In genomic region chr15:80609111-80609510, GRCh38 we compare ENCODE assay signal across 15 cellular contexts.
A peak's percentile ranks its signal among the peaks of the same experiment; 100 is the strongest.
DNase-seq lines count a peak whose midpoint lies in the region; ATAC-seq and TF ChIP-seq lines count a peak whose summit lies in the region.
"Had no signal": no experiment of that assay in that cellular context is flagged by ENCODE, and none has a peak within 500 bp of the region (broad histone marks: within the 10 kb centered on the region; RNA-seq: fewer than 3 reads in every experiment).

No MANE protein-coding gene starts in this region.

- ATAC-seq in activated CD8-positive, alpha-beta memory T cell treated with anti-CD3 and anti-CD28 coated beads, Interleukin-2, amount 10 ng/mL, durations not matched to agents 7 days and 5 days, result no peak
- ATAC-seq: A549, HCT116 had no signal

- no peaks in the 10 kb centered on the region for H3K9me3 Mint-ChIP-seq in activated CD8-positive, alpha-beta memory T cell treated with anti-CD3 and anti-CD28 coated beads, Interleukin-2, amount 10 ng/mL, durations not matched to agents 7 days and 5 days (ENCODE audit: low read depth)
- H3K9me3 Mint-ChIP-seq: CD14-positive monocyte had no signal

- H3K4me3 ChIP-seq in fibroblast of pulmonary artery (replicated peaks; ENCODE audit: low read depth, low read length), result no peak overlapping the region
- H3K4me3 ChIP-seq: A549 had no signal

- TF ChIP-seq CTCF in VCaP (conservative IDR thresholded peaks at IDR 0.05) (no peak), fibroblast of pulmonary artery (IDR thresholded peaks at IDR 0.05; ENCODE audit: low read length, missing control alignments) (no peak)

- H3K27ac ChIP-seq in VCaP, result peak overlapping the region; percentile 67
- H3K27ac ChIP-seq: A549 had no signal

- no peak overlapping the region for H3K4me3 Mint-ChIP-seq in activated CD8-positive, alpha-beta memory T cell treated with anti-CD3 and anti-CD28 coated beads, Interleukin-2, amount 10 ng/mL, durations not matched to agents 7 days and 5 days

- no peak overlapping the region for H3K27ac Mint-ChIP-seq in activated CD8-positive, alpha-beta memory T cell treated with anti-CD3 and anti-CD28 coated beads, Interleukin-2, amount 10 ng/mL, durations not matched to agents 7 days and 5 days
- H3K27ac Mint-ChIP-seq: CD14-positive monocyte had no signal

- peaks cover 19% of the 10 kb centered on the region for H3K27me3 Mint-ChIP-seq in activated CD8-positive, alpha-beta memory T cell treated with anti-CD3 and anti-CD28 coated beads, Interleukin-2, amount 10 ng/mL, durations not matched to agents 7 days and 5 days

- H3K36me3 Mint-ChIP-seq in activated CD8-positive, alpha-beta memory T cell treated with anti-CD3 and anti-CD28 coated beads, Interleukin-2, amount 10 ng/mL, durations not matched to agents 7 days and 5 days, result no peaks in the 10 kb centered on the region
- H3K36me3 Mint-ChIP-seq: CD14-positive monocyte had no signal

- no peaks in the 10 kb centered on the region for H3K4me1 Mint-ChIP-seq in activated CD8-positive, alpha-beta memory T cell treated with anti-CD3 and anti-CD28 coated beads, Interleukin-2, amount 10 ng/mL, durations not matched to agents 7 days and 5 days
- H3K4me1 Mint-ChIP-seq: CD14-positive monocyte had no signal

- CTCF ChIA-PET in activated CD8-positive, alpha-beta memory T cell treated with anti-CD3 and anti-CD28 coated beads, Interleukin-2, amount 10 ng/mL, durations not matched to agents 7 days and 5 days (lab: Charles Lee), result no interaction called here

- DNase-seq in activated CD8-positive, alpha-beta memory T cell treated with anti-CD3 and anti-CD28 coated beads, Interleukin-2, amount 10 ng/mL, durations not matched to agents 7 days and 5 days, result peak; percentile 5
- no peak for DNase-seq in activated CD8-positive, alpha-beta memory T cell treated with anti-CD3 and anti-CD28 coated beads, Interleukin-2, amount 50 U/mL, for 4 hours
- DNase-seq in fibroblast of pulmonary artery (ENCODE audit: low read depth) (peak; percentile 85), hippocampal formation (lab: John Stamatoyannopoulos, UW) (no peak), NCI-H748 (lab: John Stamatoyannopoulos, UW; ENCODE audit: unreplicated experiment) (no peak)
- no peak for DNase-seq in stimulated activated CD8-positive, alpha-beta memory T cell treated with anti-CD3 and anti-CD28 coated beads, Interleukin-4, amount 100 ng/mL, for 48 hours
- DNase-seq: Caco-2, Kasumi-1, NCI-H1417 treated with DMSO at 0.1 percent for 48 hours, NCI-H2227 treated with DMSO at 0.1 percent for 48 hours, NCI-H82 had no signal

Comparison
In these comparisons a context has a peak if more than half of its experiments do, and no peak if none do; other contexts are left out.
1. DNase-seq: peak in activated CD8-positive, alpha-beta memory T cell treated with anti-CD3 and anti-CD28 coated beads, Interleukin-2, amount 10 ng/mL, durations not matched to agents 7 days and 5 days (single experiment) and fibroblast of pulmonary artery (single experiment); none in activated CD8-positive, alpha-beta memory T cell treated with anti-CD3 and anti-CD28 coated beads, Interleukin-2, amount 50 U/mL, for 4 hours (single experiment), stimulated activated CD8-positive, alpha-beta memory T cell treated with anti-CD3 and anti-CD28 coated beads, Interleukin-4, amount 100 ng/mL, for 48 hours (single experiment), hippocampal formation (0 of 2) and NCI-H748 (single experiment).